In the genomic region with DNA sequence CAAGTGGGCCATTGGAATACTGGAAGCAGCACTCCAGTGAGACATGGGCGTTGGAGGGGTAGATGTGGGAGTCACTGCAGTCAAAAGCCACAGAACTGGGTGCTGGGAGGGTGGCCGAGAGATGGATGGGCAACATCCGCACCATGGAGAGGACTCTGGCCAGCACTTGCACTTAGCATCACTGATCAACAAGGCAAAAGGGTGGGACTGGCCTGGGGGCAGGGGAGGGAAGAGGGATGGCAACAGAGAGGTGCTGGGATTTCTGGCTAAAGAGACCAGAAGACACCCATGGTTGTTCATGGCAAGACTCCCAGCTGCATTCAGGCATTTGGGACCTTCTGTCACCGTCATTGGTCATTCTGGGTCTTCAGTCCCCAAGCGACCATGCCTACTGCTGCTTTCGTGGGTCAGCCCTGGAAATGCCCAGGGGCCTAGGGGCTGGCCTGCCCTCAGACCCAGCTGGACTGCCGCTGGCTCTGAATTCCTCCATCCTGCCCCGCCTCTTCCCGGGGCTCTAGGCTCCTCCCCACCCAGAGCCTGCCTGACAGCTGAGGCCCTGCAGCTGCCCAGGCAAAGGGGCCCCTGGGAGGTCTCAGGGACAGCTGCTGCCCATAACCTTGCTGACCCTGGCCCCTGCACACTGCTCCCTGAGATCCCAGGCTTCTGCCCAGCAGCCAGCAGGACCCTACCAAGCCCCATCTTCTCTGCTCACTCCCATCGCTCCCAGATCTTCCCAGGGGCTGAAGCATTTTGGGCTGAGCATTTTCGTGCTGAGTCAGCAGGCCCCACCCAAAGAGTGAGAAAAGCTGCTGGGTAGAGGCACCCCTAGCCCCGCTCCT, we compare ENCODE assay signal across 12 cellular contexts. TPM values are rescaled to one million over a fixed set of nuclear protein-coding genes. Genes with fewer than 3 reads are reported as not detected.
DNase-seq lines count a peak whose midpoint lies in the region; ATAC-seq, FAIRE-seq and TF ChIP-seq lines count a peak whose summit lies in the region.
"Had no signal": no experiment of that assay in that cellular context is flagged by ENCODE, and none has a peak within 500 bp of the region (broad histone marks: within the 10 kb centered on the region; RNA-seq: fewer than 3 reads in every experiment).

No MANE protein-coding gene starts in this region.

- H3K4me1 ChIP-seq in astrocyte (ENCODE audit: insufficient read depth, low read length) (peaks cover 13% of the 10 kb centered on the region), right cardiac atrium (ENCODE audit: control insufficient read depth, insufficient read depth, low read length) (peaks cover 14% of the 10 kb centered on the region), psoas muscle (peaks cover 23% of the 10 kb centered on the region)

- H3K4me3 ChIP-seq in astrocyte (ENCODE audit: insufficient read depth, low read depth, low read length) (no peak overlapping the region), right cardiac atrium (ENCODE audit: low read length) (no peak overlapping the region), psoas muscle (no peak overlapping the region), WERI-Rb-1 (ENCODE audit: low read depth, low read length) (no peak overlapping the region)

- no peaks in the 10 kb centered on the region for H4K20me1 ChIP-seq in astrocyte (ENCODE audit: insufficient read depth, low read length)

- H3K4me3 Mint-ChIP-seq in astrocyte (ENCODE audit: unreplicated experiment) (no peak overlapping the region), natural killer cell (no peak overlapping the region)
- H3K4me3 Mint-ChIP-seq: T-cell had no signal

- no peaks in the 10 kb centered on the region for H3K9me3 ChIP-seq in astrocyte (ENCODE audit: insufficient read depth, low read depth, low read length)
- no peaks in the 10 kb centered on the region for H3K9me3 ChIP-seq in right cardiac atrium (ENCODE audit: control insufficient read depth, low read length)
- no peaks in the 10 kb centered on the region for H3K9me3 ChIP-seq in psoas muscle
- no peaks in the 10 kb centered on the region for H3K9me3 ChIP-seq in WERI-Rb-1 (ENCODE audit: severe bottlenecking)

- DNase-seq in ELF-1 (ENCODE audit: low read depth, low spot score) (peak; percentile 91), astrocyte (ENCODE audit: low read depth) (no peak), right cardiac atrium (peak; percentile 79 to 90 (median 89)), psoas muscle (peak; percentile 57 to 76), T-helper 1 cell (no peak), WERI-Rb-1 (no peak), natural killer cell (no peak)
- DNase-seq: COR-L47, NCI-H1417, occipital lobe, T-cell had no signal

- H2AFZ ChIP-seq in astrocyte (ENCODE audit: low read depth, low read length) = no peak overlapping the region

- H3K27me3 ChIP-seq in astrocyte (ENCODE audit: insufficient read depth, low read length) = no peaks in the 10 kb centered on the region
- H3K27me3 ChIP-seq in right cardiac atrium (ENCODE audit: control insufficient read depth, insufficient read depth) = no peaks in the 10 kb centered on the region
- H3K27me3 ChIP-seq in psoas muscle (ENCODE audit: insufficient read depth in 3 of 3, low read length in 2 of 3) = no peaks in the 10 kb centered on the region
- no peaks in the 10 kb centered on the region for H3K27me3 ChIP-seq in WERI-Rb-1 (ENCODE audit: insufficient read depth, low read depth, severe bottlenecking)

- peaks cover 10% of the 10 kb centered on the region for H3K4me1 Mint-ChIP-seq in astrocyte (ENCODE audit: low read depth, unreplicated experiment)
- H3K4me1 Mint-ChIP-seq in natural killer cell = no peaks in the 10 kb centered on the region
- H3K4me1 Mint-ChIP-seq: T-cell had no signal

- ATAC-seq in right cardiac atrium = peak; percentile 53 to 60
- peak in 1 of 4 donors; percentile 34 for ATAC-seq in psoas muscle
- no peak for ATAC-seq in GM18873 (IDR thresholded peaks at IDR 0.05; ENCODE audit: low FRiP score, unreplicated experiment)
- ATAC-seq in natural killer cell = no peak

- WGBS in right cardiac atrium = 46% methylated on average over 12 of the region's 12 CpGs
- WGBS in psoas muscle, 3 donors = 50 to 70% (median 53%) methylated on average over 12 of the region's 12 CpGs

- H3K4me2 ChIP-seq in astrocyte (ENCODE audit: low read length) = no peak overlapping the region

- H3K27me3 Mint-ChIP-seq in astrocyte (ENCODE audit: low read depth, unreplicated experiment) = no peaks in the 10 kb centered on the region
- H3K27me3 Mint-ChIP-seq in natural killer cell (ENCODE audit: low read depth in 2 of 2) = no peaks in the 10 kb centered on the region
- H3K27me3 Mint-ChIP-seq: T-cell had no signal

- H3K79me2 ChIP-seq in astrocyte (ENCODE audit: insufficient read depth, low read length) = no peaks in the 10 kb centered on the region

- H3K9ac ChIP-seq in astrocyte (ENCODE audit: low read length) = no peak overlapping the region

- TF ChIP-seq CTCF in astrocyte (IDR thresholded peaks at IDR 0.05; ENCODE audit: insufficient read depth, low read depth, low read length) (no peak), psoas muscle (IDR thresholded peaks at IDR 0.05) (no peak), WERI-Rb-1 (IDR thresholded peaks at IDR 0.05; ENCODE audit: low read depth, low read length) (no peak), natural killer cell (IDR thresholded peaks at IDR 0.05) (no peak)

- no peaks in the 10 kb centered on the region for H3K36me3 ChIP-seq in astrocyte (ENCODE audit: insufficient read depth, low read length)
- H3K36me3 ChIP-seq in psoas muscle (ENCODE audit: insufficient read depth in 1 of 2, low read depth in 1 of 2) = no peaks in the 10 kb centered on the region
- peaks cover 42% of the 10 kb centered on the region for H3K36me3 ChIP-seq in WERI-Rb-1

- H3K36me3 Mint-ChIP-seq in astrocyte (ENCODE audit: low read depth, unreplicated experiment) (no peaks in the 10 kb centered on the region), natural killer cell (no peaks in the 10 kb centered on the region)
- H3K36me3 Mint-ChIP-seq: T-cell had no signal

- intact Hi-C loops in right cardiac atrium (cut with DNase I) (no loop called here), psoas muscle (cut with DNase I) (no loop called here), natural killer cell (cut with micrococcal nuclease) (no loop called here)

- H3K27ac Mint-ChIP-seq in astrocyte (ENCODE audit: unreplicated experiment) (peak overlapping the region; percentile 81), natural killer cell (no peak overlapping the region)
- H3K27ac Mint-ChIP-seq: T-cell had no signal

- H3K9me3 Mint-ChIP-seq in astrocyte (ENCODE audit: unreplicated experiment) = no peaks in the 10 kb centered on the region
- H3K9me3 Mint-ChIP-seq in natural killer cell = no peaks in the 10 kb centered on the region
- H3K9me3 Mint-ChIP-seq: T-cell had no signal

- H3K27ac ChIP-seq in astrocyte (ENCODE audit: low read depth, low read length) = no peak overlapping the region
- H3K27ac ChIP-seq in right cardiac atrium (ENCODE audit: low read length) = no peak overlapping the region
- no peak overlapping the region for H3K27ac ChIP-seq in psoas muscle
- no peak overlapping the region for H3K27ac ChIP-seq in WERI-Rb-1

- FAIRE-seq in astrocyte (lab: Jason Lieb, UNC) = no peak

RNA-seq across cellular contexts. Expression of a gene that starts 13.0 kb away (rescaled TPM):
- total RNA-seq in astrocyte (23.0 and 26.7 TPM in 2 replicates), right cardiac atrium (10 to 100 TPM in 2 of 4 donors, 1 to 10 TPM in 2; 9.1 to 21.2 (median 10.7) TPM), psoas muscle (1 to 10 TPM; 4.9 to 7.3 (median 6.8) TPM), natural killer cell (1 to 10 TPM; 1.4 to 1.5 (median 1.5) TPM)
- polyA plus RNA-seq in right cardiac atrium (12.2 TPM), psoas muscle (1 to 10 TPM; 2.7 to 5.9 (median 3.3) TPM)

RNA-seq across cellular contexts. Expression of a gene that starts 31.9 kb away (rescaled TPM):
- total RNA-seq in astrocyte (58.5 and 66.4 TPM in 2 replicates), right cardiac atrium (10 to 100 TPM; 51.9 to 61.6 (median 59.7) TPM), psoas muscle (10 to 100 TPM; 26.5 to 43.8 (median 40.6) TPM), natural killer cell (100 to 1,000 TPM in 1 of 3 donors, 10 to 100 TPM in 2; 69.6 to 102 (median 89.1) TPM)
- polyA plus RNA-seq in right cardiac atrium (33.2 TPM), psoas muscle (10 to 100 TPM; 24.8 to 39.2 (median 29.7) TPM)

RNA-seq across cellular contexts. Expression of a gene that starts 39.9 kb away (rescaled TPM):
- 5.2 and 6.0 TPM in 2 replicates for total RNA-seq in astrocyte
- total RNA-seq in right cardiac atrium = 10 to 100 TPM in 1 of 4 donors, 1 to 10 TPM in 3; 5.8 to 13.1 (median 7.5) TPM
- polyA plus RNA-seq in right cardiac atrium = 5.7 TPM
- total RNA-seq in psoas muscle = 1 to 10 TPM; 1.7 to 3.4 (median 3.0) TPM
- polyA plus RNA-seq in psoas muscle = 1 to 10 TPM; 2.1 to 5.8 (median 4.3) TPM
- total RNA-seq in natural killer cell = 10 to 100 TPM; 21.2 to 24.2 (median 22.7) TPM

RNA-seq across cellular contexts. Expression of a gene that starts 52.8 kb away (rescaled TPM):
- total RNA-seq in astrocyte (0.20 and 0.29 TPM in 2 replicates), right cardiac atrium (under 1 TPM in 3 of 4 donors, not detected in 1; 0.14 to 0.23 (median 0.15) TPM), psoas muscle (under 1 TPM in 1 of 4 donors, not detected in 3; 0.25 TPM), natural killer cell (1 to 10 TPM in 2 of 3 donors, under 1 TPM in 1; 0.70 to 2.2 (median 1.2) TPM)
- polyA plus RNA-seq in right cardiac atrium (0.20 TPM), psoas muscle (under 1 TPM; 0.05 to 0.09 (median 0.08) TPM)

Comparison
In these comparisons a context has a peak if more than half of its experiments do, and no peak if none do; other contexts are left out.
1. DNase-seq: peak in ELF-1 (single experiment), right cardiac atrium (3 of 3) and psoas muscle (2 of 2); none in astrocyte (single experiment), T-helper 1 cell (0 of 5), WERI-Rb-1 (single experiment) and natural killer cell (single experiment).
2. ATAC-seq: peak in right cardiac atrium (2 of 2); none in GM18873 (single experiment) and natural killer cell (0 of 3).